ENCODE assay signal across 9 cellular contexts in genomic region chr7:27188666-27189559, GRCh38. TPM values are rescaled to one million over a fixed set of nuclear protein-coding genes. Genes with fewer than 3 reads are reported as not detected.
DNase-seq lines count a peak whose midpoint lies in the region; ATAC-seq and TF ChIP-seq lines count a peak whose summit lies in the region.
"Had no signal": no experiment of that assay in that cellular context is flagged by ENCODE, and none has a peak within 500 bp of the region (broad histone marks: within the 10 kb centered on the region; RNA-seq: fewer than 3 reads in every experiment).

No MANE protein-coding gene starts in this region.

- peaks cover 36% of the 10 kb centered on the region for H3K36me3 Mint-ChIP-seq in HFFc6 (ENCODE audit: low read depth)
- peaks cover 6% of the 10 kb centered on the region for H3K36me3 Mint-ChIP-seq in activated CD8-positive, alpha-beta T cell treated with anti-CD3 and anti-CD28 coated beads, Interleukin-2, amount 10 ng/mL, durations not matched to agents 7 days and 5 days (ENCODE audit: low read depth)

- peak overlapping the region; percentile 36 for H3K27ac ChIP-seq in skeletal muscle tissue (ENCODE audit: low read depth, low read length)
- H3K27ac ChIP-seq: SK-N-MC had no signal

- H3K9ac ChIP-seq in iPS-15b (ENCODE audit: low read depth, low read length) (no peak overlapping the region), skeletal muscle tissue (ENCODE audit: low read depth in 1 of 3, low read length in 3 of 3) (peak overlapping the region in 2 of 3 donors; percentile 56 to 87)

- peaks cover 99% of the 10 kb centered on the region for H3K27me3 ChIP-seq in iPS-15b (ENCODE audit: control insufficient read depth, insufficient read depth, low read length)
- peaks cover 30 to 66% (median 40%) of the 10 kb centered on the region in 3 donors for H3K27me3 ChIP-seq in skeletal muscle tissue (ENCODE audit: control insufficient read depth in 3 of 3, insufficient read depth in 3 of 3, low read length in 3 of 3)

- DNase-seq in HFFc6 (peak; percentile 75), NCI-H226 (no peak), mucosa of gallbladder (ENCODE audit: low spot score) (no peak), HuH-7 (ENCODE audit: low spot score) (no peak)
- peak; percentile 65 for DNase-seq in activated CD8-positive, alpha-beta T cell treated with anti-CD3 and anti-CD28 coated beads, Interleukin-2, amount 10 ng/mL, durations not matched to agents 7 days and 5 days

- TF ChIP-seq CTCF in HFFc6 (IDR thresholded peaks at IDR 0.05) = no peak

- H3K9me3 Mint-ChIP-seq in HFFc6 = no peaks in the 10 kb centered on the region
- no peaks in the 10 kb centered on the region for H3K9me3 Mint-ChIP-seq in activated CD8-positive, alpha-beta T cell treated with anti-CD3 and anti-CD28 coated beads, Interleukin-2, amount 10 ng/mL, durations not matched to agents 7 days and 5 days (ENCODE audit: insufficient read depth)

- peak overlapping the region; percentile 93 for H3K4me3 Mint-ChIP-seq in HFFc6
- H3K4me3 Mint-ChIP-seq in activated CD8-positive, alpha-beta T cell treated with anti-CD3 and anti-CD28 coated beads, Interleukin-2, amount 10 ng/mL, durations not matched to agents 7 days and 5 days = peak overlapping the region; percentile 65

- CTCF ChIA-PET in activated CD8-positive, alpha-beta T cell treated with anti-CD3 and anti-CD28 coated beads, Interleukin-2, amount 10 ng/mL, durations not matched to agents 7 days and 5 days (lab: Charles Lee) = interaction anchor here (1.5 to 4.4 kb wide), 3 partner anchors 9 to 38 kb away, joined by 4 to 25 read pairs (median 7); no protein-coding TSS in a partner anchor

- peaks cover 21% of the 10 kb centered on the region for H3K27me3 Mint-ChIP-seq in HFFc6 (ENCODE audit: insufficient read depth)
- H3K27me3 Mint-ChIP-seq in activated CD8-positive, alpha-beta T cell treated with anti-CD3 and anti-CD28 coated beads, Interleukin-2, amount 10 ng/mL, durations not matched to agents 7 days and 5 days (ENCODE audit: low read depth) = peaks cover 87% of the 10 kb centered on the region

- ATAC-seq in activated CD8-positive, alpha-beta T cell treated with anti-CD3 and anti-CD28 coated beads, Interleukin-2, amount 10 ng/mL, durations not matched to agents 7 days and 5 days = peak; percentile 35
- no peak for ATAC-seq in HG03280 (IDR thresholded peaks at IDR 0.05; ENCODE audit: unreplicated experiment)

- H3K4me3 ChIP-seq in iPS-15b (ENCODE audit: low read depth, low read length) (peak overlapping the region; percentile 43), skeletal muscle tissue (ENCODE audit: low read length in 3 of 3) (peak overlapping the region in 2 of 3 donors; percentile 45 to 64)

- H3K27ac Mint-ChIP-seq in HFFc6 = peak overlapping the region; percentile 97
- H3K27ac Mint-ChIP-seq in activated CD8-positive, alpha-beta T cell treated with anti-CD3 and anti-CD28 coated beads, Interleukin-2, amount 10 ng/mL, durations not matched to agents 7 days and 5 days = peak overlapping the region; percentile 52

- H3K4me1 ChIP-seq in iPS-15b (ENCODE audit: control insufficient read depth, insufficient read depth, low read length) (peaks cover 8% of the 10 kb centered on the region), skeletal muscle tissue (ENCODE audit: control insufficient read depth in 3 of 3, insufficient read depth in 3 of 3, low read length in 3 of 3) (peaks cover 7 to 59% (median 35%) of the 10 kb centered on the region in 3 donors)

- H3K36me3 ChIP-seq in iPS-15b (ENCODE audit: control insufficient read depth, insufficient read depth, low read length) = no peaks in the 10 kb centered on the region
- H3K36me3 ChIP-seq in skeletal muscle tissue (ENCODE audit: control insufficient read depth in 3 of 3, insufficient read depth in 3 of 3, low read length in 3 of 3) = no peaks in the 10 kb centered on the region

- H3K9me3 ChIP-seq in iPS-15b (ENCODE audit: control insufficient read depth, insufficient read depth, low read length) (no peaks in the 10 kb centered on the region), skeletal muscle tissue (ENCODE audit: control insufficient read depth in 3 of 3, low read length in 3 of 3) (no peaks in the 10 kb centered on the region)

- peaks cover 69% of the 10 kb centered on the region for H3K4me1 Mint-ChIP-seq in HFFc6 (ENCODE audit: low read depth)
- peaks cover 62% of the 10 kb centered on the region for H3K4me1 Mint-ChIP-seq in activated CD8-positive, alpha-beta T cell treated with anti-CD3 and anti-CD28 coated beads, Interleukin-2, amount 10 ng/mL, durations not matched to agents 7 days and 5 days (ENCODE audit: low read depth)

- POLR2A ChIA-PET in activated CD8-positive, alpha-beta T cell treated with anti-CD3 and anti-CD28 coated beads, Interleukin-2, amount 10 ng/mL, durations not matched to agents 7 days and 5 days (lab: Charles Lee) = no interaction called here

RNA-seq across cellular contexts. Expression of gene HOXA11, which starts 3.9 kb away (rescaled TPM):
- 10 to 100 TPM; 33.1 to 42.1 (median 39.1) TPM for total RNA-seq in HFFc6 (2021; fragmentation: NEBNext Ultra II Directional; extraction: Animal tissue kit (Norgen Biotek cat#: 25700))
- total RNA-seq in activated CD8-positive, alpha-beta T cell treated with anti-CD3 and anti-CD28 coated beads, Interleukin-2, amount 10 ng/mL, durations not matched to agents 7 days and 5 days = not detected
- total RNA-seq in skeletal muscle tissue = 2.1 TPM
- total RNA-seq in mucosa of gallbladder = not detected

RNA-seq across cellular contexts. Expression of gene HOXA13, which starts 11.0 kb away (rescaled TPM):
- total RNA-seq in HFFc6 (2021; fragmentation: NEBNext Ultra II Directional; extraction: Animal tissue kit (Norgen Biotek cat#: 25700)) = 10 to 100 TPM; 11.1 to 16.0 (median 13.1) TPM
- not detected for total RNA-seq in activated CD8-positive, alpha-beta T cell treated with anti-CD3 and anti-CD28 coated beads, Interleukin-2, amount 10 ng/mL, durations not matched to agents 7 days and 5 days
- total RNA-seq in skeletal muscle tissue (0.52 TPM), mucosa of gallbladder (0.06 TPM)

RNA-seq across cellular contexts. Expression of gene HOXA10, which starts 14.8 kb away (rescaled TPM):
- total RNA-seq in HFFc6 (2021; fragmentation: NEBNext Ultra II Directional; extraction: Animal tissue kit (Norgen Biotek cat#: 25700)) = 10 to 100 TPM; 38.9 to 43.5 (median 41.1) TPM
- total RNA-seq in activated CD8-positive, alpha-beta T cell treated with anti-CD3 and anti-CD28 coated beads, Interleukin-2, amount 10 ng/mL, durations not matched to agents 7 days and 5 days = not detected
- total RNA-seq in skeletal muscle tissue (13.6 TPM), mucosa of gallbladder (0.12 TPM)

RNA-seq across cellular contexts. Expression of gene HOXA9, which starts 23.6 kb away (rescaled TPM):
- 10 to 100 TPM; 25.2 to 37.0 (median 26.7) TPM for total RNA-seq in HFFc6 (2021; fragmentation: NEBNext Ultra II Directional; extraction: Animal tissue kit (Norgen Biotek cat#: 25700))
- not detected for total RNA-seq in activated CD8-positive, alpha-beta T cell treated with anti-CD3 and anti-CD28 coated beads, Interleukin-2, amount 10 ng/mL, durations not matched to agents 7 days and 5 days
- total RNA-seq in skeletal muscle tissue = 7.8 TPM
- total RNA-seq in mucosa of gallbladder = 0.17 TPM

RNA-seq across cellular contexts. Expression of gene HOXA7, which starts 32.4 kb away (rescaled TPM):
- total RNA-seq in HFFc6 (2021; fragmentation: NEBNext Ultra II Directional; extraction: Animal tissue kit (Norgen Biotek cat#: 25700)) = 1 to 10 TPM; 6.2 to 8.2 (median 6.8) TPM
- total RNA-seq in activated CD8-positive, alpha-beta T cell treated with anti-CD3 and anti-CD28 coated beads, Interleukin-2, amount 10 ng/mL, durations not matched to agents 7 days and 5 days = not detected
- total RNA-seq in skeletal muscle tissue (1.6 TPM), mucosa of gallbladder (not detected)

Comparison
In these comparisons a context has a peak if more than half of its experiments do, and no peak if none do; other contexts are left out.
1. DNase-seq: peak in HFFc6 (single experiment) and activated CD8-positive, alpha-beta T cell treated with anti-CD3 and anti-CD28 coated beads, Interleukin-2, amount 10 ng/mL, durations not matched to agents 7 days and 5 days (single experiment); none in NCI-H226 (single experiment), mucosa of gallbladder (single experiment) and HuH-7 (single experiment).
2. RNA of gene HOXA11, which starts 3.9 kb away (total RNA-seq): 33.1 to 42.1 TPM in HFFc6; 2.1 TPM in skeletal muscle tissue (single experiment), not detected in activated CD8-positive, alpha-beta T cell treated with anti-CD3 and anti-CD28 coated beads, Interleukin-2, amount 10 ng/mL, durations not matched to agents 7 days and 5 days and not detected in mucosa of gallbladder (single experiment); every median in the first group is over 10 times any median in the second.
3. RNA of gene HOXA10, which starts 14.8 kb away (total RNA-seq): 38.9 to 43.5 TPM in HFFc6 and 13.6 TPM in skeletal muscle tissue (single experiment); 0.12 TPM in mucosa of gallbladder (single experiment) and not detected in activated CD8-positive, alpha-beta T cell treated with anti-CD3 and anti-CD28 coated beads, Interleukin-2, amount 10 ng/mL, durations not matched to agents 7 days and 5 days; every median in the first group is over 10 times any median in the second.